In the genomic region with DNA sequence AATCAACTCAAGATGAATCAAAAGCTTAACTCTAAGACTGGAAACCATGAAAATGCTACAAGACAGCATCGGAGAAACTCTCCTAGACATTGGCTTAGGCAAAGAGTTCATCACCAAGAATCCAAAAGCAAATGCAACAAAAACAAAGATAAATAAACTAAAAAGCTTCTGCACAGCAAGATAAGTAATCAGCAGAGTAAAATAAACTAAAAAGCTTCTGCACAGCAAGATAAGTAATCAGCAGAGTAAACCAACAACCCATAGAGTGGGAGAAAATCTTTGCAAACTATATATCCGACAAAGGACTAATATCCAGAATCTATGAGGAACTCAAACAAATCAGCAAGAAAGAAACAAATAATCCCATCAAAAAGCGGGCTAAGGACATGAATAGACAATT, we compare ENCODE assay signal across 1 cellular context.
A peak's percentile ranks its signal among the peaks of the same experiment; 100 is the strongest.
TF ChIP-seq lines count a peak whose summit lies in the region.
"Not testable (repeated sequence)": the region's sequence is repeated elsewhere in the genome, so short reads cannot be mapped to it uniquely, and the experiment has no call there.

No MANE protein-coding gene starts in this region.

TF ChIP-seq in K562, 482 proteins besides CTCF, POLR2A, EP300 and RAD21 (continued from another document and continues in another):
- TF ChIP-seq ELK3 (CRISPR knock-in tag; IDR thresholded peaks at IDR 0.05): 0 out of 2 replicates have a peak, but pooled peaks have one; percentile 79
- TF ChIP-seq ZKSCAN8 (CRISPR knock-in tag; IDR thresholded peaks at IDR 0.05): peak; percentile 60; the same call in 1 of the 2 replicates
- TF ChIP-seq GABPA (tag; conservative IDR thresholded peaks at IDR 0.05; ENCODE audit: low read depth): 0 out of 2 replicates have a peak, but pooled peaks have one; percentile 27
- peak; percentile 59; the same call in 1 of the 2 replicates for TF ChIP-seq JUND (IDR thresholded peaks at IDR 0.05; ENCODE audit: borderline replicate concordance, low read depth, low read length)
- peak; percentile 15; the same call in 1 of the 3 replicates for TF ChIP-seq JUND (tag; IDR thresholded peaks at IDR 0.05; ENCODE audit: borderline replicate concordance, low read depth, low read length)
- TF ChIP-seq MAFG (tag; conservative IDR thresholded peaks at IDR 0.05): peak; percentile 36; the same call in 1 of the 2 replicates
- TF ChIP-seq ADNP (tag; IDR thresholded peaks at IDR 0.05): peak; percentile 55
- TF ChIP-seq TARDBP (IDR thresholded peaks at IDR 0.05): peak; percentile 92; the same call in 1 of the 2 replicates
- TF ChIP-seq ATF4 (CRISPR knock-in tag; IDR thresholded peaks at IDR 0.05): peak; percentile 76
- TF ChIP-seq HLTF (IDR thresholded peaks at IDR 0.05): peak; percentile 92
- peak; percentile 56; the same call in 1 of the 2 replicates for TF ChIP-seq ZNF354B (CRISPR knock-in tag; IDR thresholded peaks at IDR 0.05)
- TF ChIP-seq MBD2 (IDR thresholded peaks at IDR 0.05; ENCODE audit: borderline replicate concordance, low read depth): 0 out of 2 replicates have a peak, but pooled peaks have one; percentile 41
- peak; percentile 58; the same call in 1 of the 2 replicates for TF ChIP-seq OTX1 (CRISPR knock-in tag; IDR thresholded peaks at IDR 0.05)
- TF ChIP-seq CHAMP1 (IDR thresholded peaks at IDR 0.05): peak; percentile 98
- TF ChIP-seq PML (IDR thresholded peaks at IDR 0.05; ENCODE audit: low read length): peak; percentile 96
- TF ChIP-seq RREB1 (CRISPR knock-in tag; IDR thresholded peaks at IDR 0.05): 0 out of 2 replicates have a peak, but pooled peaks have one; percentile 29
- peak; percentile 98 for TF ChIP-seq CBFA2T2 (conservative IDR thresholded peaks at IDR 0.05)
- TF ChIP-seq CCNT2 (IDR thresholded peaks at IDR 0.05; ENCODE audit: borderline replicate concordance, extremely low read depth, insufficient read length, low read depth, low read length): peak; percentile 75
- peak; percentile 99 for TF ChIP-seq TAL1 (IDR thresholded peaks at IDR 0.05)
- TF ChIP-seq MTA1 (IDR thresholded peaks at IDR 0.05; ENCODE audit: borderline replicate concordance): peak; percentile 88
- TF ChIP-seq, protein P1, sequence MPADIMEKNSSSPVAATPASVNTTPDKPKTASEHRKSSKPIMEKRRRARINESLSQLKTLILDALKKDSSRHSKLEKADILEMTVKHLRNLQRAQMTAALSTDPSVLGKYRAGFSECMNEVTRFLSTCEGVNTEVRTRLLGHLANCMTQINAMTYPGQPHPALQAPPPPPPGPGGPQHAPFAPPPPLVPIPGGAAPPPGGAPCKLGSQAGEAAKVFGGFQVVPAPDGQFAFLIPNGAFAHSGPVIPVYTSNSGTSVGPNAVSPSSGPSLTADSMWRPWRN (IDR thresholded peaks at IDR 0.05; ENCODE audit: low read depth): peak; percentile 87
- peak; percentile 75; the same call in 1 of the 2 replicates for TF ChIP-seq ZEB2 (IDR thresholded peaks at IDR 0.05)
- peak; percentile 97 for TF ChIP-seq SOX6 (IDR thresholded peaks at IDR 0.05)
- TF ChIP-seq SMARCA5 (IDR thresholded peaks at IDR 0.05): 0 out of 2 replicates have a peak, but pooled peaks have one; percentile 17
- TF ChIP-seq EP400 (IDR thresholded peaks at IDR 0.05): peak; percentile 57
- peak; percentile 64 to 77; a peak in 3 of 4 replicates for TF ChIP-seq FOXK2 (conservative IDR thresholded peaks at IDR 0.05 in 1 of 2, IDR thresholded peaks at IDR 0.05 in 1 of 2; ENCODE audit: low read depth in 2 of 2)
- TF ChIP-seq HDAC2 (IDR thresholded peaks at IDR 0.05): peak; percentile 99
- TF ChIP-seq GATAD2B (IDR thresholded peaks at IDR 0.05; ENCODE audit: borderline replicate concordance): peak; percentile 83; the same call in 1 of the 2 replicates
- TF ChIP-seq, protein P2, sequence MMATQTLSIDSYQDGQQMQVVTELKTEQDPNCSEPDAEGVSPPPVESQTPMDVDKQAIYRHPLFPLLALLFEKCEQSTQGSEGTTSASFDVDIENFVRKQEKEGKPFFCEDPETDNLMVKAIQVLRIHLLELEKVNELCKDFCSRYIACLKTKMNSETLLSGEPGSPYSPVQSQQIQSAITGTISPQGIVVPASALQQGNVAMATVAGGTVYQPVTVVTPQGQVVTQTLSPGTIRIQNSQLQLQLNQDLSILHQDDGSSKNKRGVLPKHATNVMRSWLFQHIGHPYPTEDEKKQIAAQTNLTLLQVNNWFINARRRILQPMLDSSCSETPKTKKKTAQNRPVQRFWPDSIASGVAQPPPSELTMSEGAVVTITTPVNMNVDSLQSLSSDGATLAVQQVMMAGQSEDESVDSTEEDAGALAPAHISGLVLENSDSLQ (IDR thresholded peaks at IDR 0.05): 0 out of 2 replicates have a peak, but pooled peaks have one; percentile 10
- peak; percentile 92 for TF ChIP-seq NFIC (IDR thresholded peaks at IDR 0.05)
- peak; percentile 92 for TF ChIP-seq FOXJ2 (tag; IDR thresholded peaks at IDR 0.05)
- TF ChIP-seq SMAD3 (CRISPR knock-in tag; conservative IDR thresholded peaks at IDR 0.05): peak; percentile 89
- TF ChIP-seq MEIS2 (IDR thresholded peaks at IDR 0.05; ENCODE audit: partially characterized antibody): peak; percentile 44
- TF ChIP-seq FOXM1 (IDR thresholded peaks at IDR 0.05; ENCODE audit: low read depth): peak; percentile 98
- TF ChIP-seq FOXM1 (CRISPR knock-in tag; IDR thresholded peaks at IDR 0.05; ENCODE audit: low read depth): not testable (repeated sequence)
- TF ChIP-seq, protein P3, sequence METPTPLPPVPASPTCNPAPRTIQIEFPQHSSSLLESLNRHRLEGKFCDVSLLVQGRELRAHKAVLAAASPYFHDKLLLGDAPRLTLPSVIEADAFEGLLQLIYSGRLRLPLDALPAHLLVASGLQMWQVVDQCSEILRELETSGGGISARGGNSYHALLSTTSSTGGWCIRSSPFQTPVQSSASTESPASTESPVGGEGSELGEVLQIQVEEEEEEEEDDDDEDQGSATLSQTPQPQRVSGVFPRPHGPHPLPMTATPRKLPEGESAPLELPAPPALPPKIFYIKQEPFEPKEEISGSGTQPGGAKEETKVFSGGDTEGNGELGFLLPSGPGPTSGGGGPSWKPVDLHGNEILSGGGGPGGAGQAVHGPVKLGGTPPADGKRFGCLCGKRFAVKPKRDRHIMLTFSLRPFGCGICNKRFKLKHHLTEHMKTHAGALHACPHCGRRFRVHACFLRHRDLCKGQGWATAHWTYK (CRISPR knock-in tag; IDR thresholded peaks at IDR 0.05): peak; percentile 93
